In the genomic region with DNA sequence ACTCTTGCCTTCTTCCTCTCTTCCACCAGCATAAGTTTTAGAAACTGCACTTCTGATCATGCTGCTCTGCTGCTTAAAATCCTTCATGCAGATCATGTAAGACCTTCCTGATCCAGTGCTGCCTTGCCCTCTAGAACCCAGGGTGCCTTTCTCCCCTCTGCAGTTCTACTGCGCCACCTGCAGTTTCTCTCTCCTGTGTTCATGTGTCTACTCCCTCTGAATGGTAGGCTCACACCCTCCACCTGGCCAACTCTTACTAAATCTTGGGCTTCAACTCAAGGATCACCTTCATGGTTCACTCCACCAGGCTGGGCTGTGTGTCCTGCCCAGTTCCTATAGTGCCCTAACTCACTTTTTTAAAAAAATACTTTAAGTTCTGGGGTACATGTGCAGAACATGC, we compare ENCODE assay signal across 10 cellular contexts.
DNase-seq lines count a peak whose midpoint lies in the region; ATAC-seq, FAIRE-seq and TF ChIP-seq lines count a peak whose summit lies in the region.
"Had no signal": no experiment of that assay in that cellular context is flagged by ENCODE, and none has a peak within 500 bp of the region (broad histone marks: within the 10 kb centered on the region; RNA-seq: fewer than 3 reads in every experiment).

No MANE protein-coding gene starts in this region.

- intact Hi-C loops in tibial artery (cut with DNase I; ENCODE audit: low total_unique reads) = no loop called here

- H3K27ac ChIP-seq in tibial artery = no peak overlapping the region
- H3K27ac ChIP-seq: parathyroid adenoma had no signal

- DNase-seq in A172 (ENCODE audit: low spot score) (peak; percentile 58), RCC 7860 (ENCODE audit: low spot score) (peak; percentile 38), cerebellar cortex (ENCODE audit: low spot score) (peak; percentile 9), tibial artery (no peak), activated gamma-delta T cell treated with Interleukin-2 at 50 U/mL for 16 hours (no peak)
- DNase-seq: NCI-H226 had no signal

- no peaks in the 10 kb centered on the region for H3K36me3 ChIP-seq in tibial artery

- TF ChIP-seq CTCF in tibial artery (IDR thresholded peaks at IDR 0.05) = no peak

- peak; percentile 65 for ATAC-seq in GM19328 (IDR thresholded peaks at IDR 0.05; ENCODE audit: unreplicated experiment)
- ATAC-seq in GM19397 (IDR thresholded peaks at IDR 0.05; ENCODE audit: unreplicated experiment) = no peak
- ATAC-seq in GM21825 (IDR thresholded peaks at IDR 0.05; ENCODE audit: unreplicated experiment) = no peak

- H3K4me3 ChIP-seq in tibial artery = no peak overlapping the region

- peaks cover 0 to 16% (median 0%) of the 10 kb centered on the region in 4 donors for H3K4me1 ChIP-seq in tibial artery
- H3K4me1 ChIP-seq: parathyroid adenoma had no signal

- FAIRE-seq in RCC 7860 (lab: Jason Lieb, UNC) = no peak

- H3K27me3 ChIP-seq in tibial artery = no peaks in the 10 kb centered on the region

- H3K9me3 ChIP-seq in tibial artery = no peaks in the 10 kb centered on the region

Comparison
In these comparisons a context has a peak if more than half of its experiments do, and no peak if none do; other contexts are left out.
1. DNase-seq: peak in A172 (single experiment), RCC 7860 (single experiment) and cerebellar cortex (single experiment); none in tibial artery (0 of 2) and activated gamma-delta T cell treated with Interleukin-2 at 50 U/mL for 16 hours (single experiment).